In genomic region chr5:88660326-88660946, GRCh38 we compare ENCODE assay signal across 8 cellular contexts.
A peak's percentile ranks its signal among the peaks of the same experiment; 100 is the strongest.
DNase-seq lines count a peak whose midpoint lies in the region; ATAC-seq and TF ChIP-seq lines count a peak whose summit lies in the region.

No MANE protein-coding gene starts in this region.

- no peak overlapping the region for H3K27ac Mint-ChIP-seq in chondrocyte (ENCODE audit: unreplicated experiment)
- no peak overlapping the region for H3K27ac Mint-ChIP-seq in naive thymus-derived CD8-positive, alpha-beta T cell

- H3K4me3 ChIP-seq in GM12865 (ENCODE audit: low read depth, low read length) = peak overlapping the region; percentile 36
- H3K4me3 ChIP-seq in lower leg skin (ENCODE audit: low read depth, poor library complexity, severe bottlenecking) = no peak overlapping the region

- peaks cover 3% of the 10 kb centered on the region for H3K36me3 Mint-ChIP-seq in chondrocyte (ENCODE audit: low read depth)
- peaks cover 6 to 30% (median 13%) of the 10 kb centered on the region in 3 donors for H3K36me3 Mint-ChIP-seq in naive thymus-derived CD8-positive, alpha-beta T cell

- no peak for TF ChIP-seq POLR2A in lower leg skin (IDR thresholded peaks at IDR 0.05)

- POLR2A ChIA-PET in naive thymus-derived CD8-positive, alpha-beta T cell (lab: Charles Lee) = interaction anchor here (0.5 kb wide), 1 partner anchor 224 kb away, joined by 3 read pairs; no protein-coding TSS in a partner anchor

- intact Hi-C loops in lower leg skin (cut with DNase I; ENCODE audit: low total_unique reads) = no loop called here

- TF ChIP-seq CTCF in GM12865 (IDR thresholded peaks at IDR 0.05; ENCODE audit: insufficient read depth, low read depth, low read length, missing control alignments) (no peak), chondrocyte (IDR thresholded peaks at IDR 0.05) (no peak), lower leg skin (IDR thresholded peaks at IDR 0.05) (no peak)

- WGBS in lower leg skin, 2 donors = 5 to 8% methylated on average over 39 to 41 of the region's 41 CpGs

- H3K9me3 Mint-ChIP-seq in chondrocyte (ENCODE audit: low read depth) = no peaks in the 10 kb centered on the region
- H3K9me3 Mint-ChIP-seq in naive thymus-derived CD8-positive, alpha-beta T cell = peaks cover 0 to 45% (median 21%) of the 10 kb centered on the region in 9 donors

- H3K27me3 Mint-ChIP-seq in chondrocyte (ENCODE audit: low read depth) = peaks cover 58% of the 10 kb centered on the region
- H3K27me3 Mint-ChIP-seq in naive thymus-derived CD8-positive, alpha-beta T cell = peaks cover 19 to 78% (median 58%) of the 10 kb centered on the region in 5 donors

- DNase-seq in A172 (ENCODE audit: low spot score) = peak; percentile 76
- DNase-seq in GM12865 (ENCODE audit: low read depth) = peak; percentile 73
- DNase-seq in NCI-H460 (ENCODE audit: extremely low read depth, low read depth) = peak; percentile 87
- DNase-seq in chondrocyte (ENCODE audit: low spot score) = no peak
- DNase-seq in naive thymus-derived CD8-positive, alpha-beta T cell = no peak
- DNase-seq in 8988T = no peak
- no peak for DNase-seq in lower leg skin (ENCODE audit: low spot score in 2 of 2)

- ATAC-seq in HG02798 (IDR thresholded peaks at IDR 0.05; ENCODE audit: poor library complexity, unreplicated experiment) = peak; percentile 35
- no peak for ATAC-seq in naive thymus-derived CD8-positive, alpha-beta T cell

- peaks cover 6% of the 10 kb centered on the region for H3K4me1 Mint-ChIP-seq in chondrocyte (ENCODE audit: low read depth)
- H3K4me1 Mint-ChIP-seq in naive thymus-derived CD8-positive, alpha-beta T cell = peaks cover 6 to 12% (median 9%) of the 10 kb centered on the region in 4 donors

- peak overlapping the region; percentile 69 for H3K4me3 Mint-ChIP-seq in chondrocyte (ENCODE audit: unreplicated experiment)
- H3K4me3 Mint-ChIP-seq in naive thymus-derived CD8-positive, alpha-beta T cell = peak overlapping the region in 8 of 10 donors; percentile 11 to 70 (median 44)

Comparison
In these comparisons a context has a peak if more than half of its experiments do, and no peak if none do; other contexts are left out.
1. DNase-seq: peak in A172 (single experiment), GM12865 (single experiment) and NCI-H460 (single experiment); none in chondrocyte (single experiment), naive thymus-derived CD8-positive, alpha-beta T cell (0 of 10), 8988T (single experiment) and lower leg skin (0 of 2).